ENCODE assay signal across 1 cellular context in the genomic region with DNA sequence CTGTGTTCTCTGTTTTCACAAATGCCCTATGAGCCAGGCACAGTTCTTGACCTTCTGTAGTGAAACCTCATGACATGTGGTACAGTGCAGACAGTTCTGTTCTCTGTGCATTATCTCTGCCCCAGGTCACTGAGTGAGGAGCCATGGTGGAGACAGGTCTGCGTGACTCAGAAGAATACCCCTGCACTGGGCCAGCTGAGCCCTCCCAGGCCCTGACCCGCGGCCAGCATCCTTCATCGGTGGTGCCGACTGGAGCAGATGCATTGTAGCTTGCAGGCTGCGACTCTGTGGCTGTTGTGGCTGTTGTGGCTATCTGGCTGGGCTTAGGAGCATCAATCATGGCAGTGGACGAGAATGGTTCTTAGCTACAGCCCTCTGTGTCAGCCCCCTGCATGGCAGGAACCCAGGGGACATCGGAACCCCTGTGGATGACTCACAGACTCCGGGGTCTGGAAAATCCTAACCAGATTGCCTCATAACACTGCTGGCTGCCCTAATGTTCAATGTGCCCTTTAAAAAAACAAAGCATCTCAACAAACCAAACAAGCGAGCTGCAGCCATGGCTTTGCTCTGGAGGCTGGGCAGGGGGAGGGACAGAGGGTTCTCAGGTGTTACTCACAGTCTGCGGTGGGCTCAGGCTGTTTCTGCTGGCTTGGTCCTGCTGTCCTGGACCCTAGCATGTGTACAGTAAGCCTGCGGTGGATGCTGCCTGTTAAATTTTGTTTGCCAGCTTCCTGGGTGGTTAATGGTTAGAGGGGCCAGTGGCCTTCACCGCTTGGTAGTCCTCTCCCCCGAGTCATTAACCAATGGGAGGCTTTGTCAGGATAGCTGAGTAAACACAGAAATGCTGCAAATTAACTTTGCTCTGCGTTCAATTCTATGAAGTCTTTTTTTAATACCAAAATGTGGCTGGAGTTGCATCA.
TF ChIP-seq lines count a peak whose summit lies in the region.

A gene with protein sequence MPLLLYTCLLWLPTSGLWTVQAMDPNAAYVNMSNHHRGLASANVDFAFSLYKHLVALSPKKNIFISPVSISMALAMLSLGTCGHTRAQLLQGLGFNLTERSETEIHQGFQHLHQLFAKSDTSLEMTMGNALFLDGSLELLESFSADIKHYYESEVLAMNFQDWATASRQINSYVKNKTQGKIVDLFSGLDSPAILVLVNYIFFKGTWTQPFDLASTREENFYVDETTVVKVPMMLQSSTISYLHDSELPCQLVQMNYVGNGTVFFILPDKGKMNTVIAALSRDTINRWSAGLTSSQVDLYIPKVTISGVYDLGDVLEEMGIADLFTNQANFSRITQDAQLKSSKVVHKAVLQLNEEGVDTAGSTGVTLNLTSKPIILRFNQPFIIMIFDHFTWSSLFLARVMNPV (minus strand): TSS at position 689 of the 923 bp plus-strand sequence. CDS start 8,688 bp downstream, outside the sequence.

TF ChIP-seq in GM12878, 131 proteins besides CTCF, POLR2A, EP300 and RAD21:
- TF ChIP-seq, protein P1, sequence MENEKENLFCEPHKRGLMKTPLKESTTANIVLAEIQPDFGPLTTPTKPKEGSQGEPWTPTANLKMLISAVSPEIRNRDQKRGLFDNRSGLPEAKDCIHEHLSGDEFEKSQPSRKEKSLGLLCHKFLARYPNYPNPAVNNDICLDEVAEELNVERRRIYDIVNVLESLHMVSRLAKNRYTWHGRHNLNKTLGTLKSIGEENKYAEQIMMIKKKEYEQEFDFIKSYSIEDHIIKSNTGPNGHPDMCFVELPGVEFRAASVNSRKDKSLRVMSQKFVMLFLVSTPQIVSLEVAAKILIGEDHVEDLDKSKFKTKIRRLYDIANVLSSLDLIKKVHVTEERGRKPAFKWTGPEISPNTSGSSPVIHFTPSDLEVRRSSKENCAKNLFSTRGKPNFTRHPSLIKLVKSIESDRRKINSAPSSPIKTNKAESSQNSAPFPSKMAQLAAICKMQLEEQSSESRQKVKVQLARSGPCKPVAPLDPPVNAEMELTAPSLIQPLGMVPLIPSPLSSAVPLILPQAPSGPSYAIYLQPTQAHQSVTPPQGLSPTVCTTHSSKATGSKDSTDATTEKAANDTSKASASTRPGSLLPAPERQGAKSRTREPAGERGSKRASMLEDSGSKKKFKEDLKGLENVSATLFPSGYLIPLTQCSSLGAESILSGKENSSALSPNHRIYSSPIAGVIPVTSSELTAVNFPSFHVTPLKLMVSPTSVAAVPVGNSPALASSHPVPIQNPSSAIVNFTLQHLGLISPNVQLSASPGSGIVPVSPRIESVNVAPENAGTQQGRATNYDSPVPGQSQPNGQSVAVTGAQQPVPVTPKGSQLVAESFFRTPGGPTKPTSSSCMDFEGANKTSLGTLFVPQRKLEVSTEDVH (IDR thresholded peaks at IDR 0.05; ENCODE audit: low read depth, partially characterized antibody) = no peak
- TF ChIP-seq, protein P2, sequence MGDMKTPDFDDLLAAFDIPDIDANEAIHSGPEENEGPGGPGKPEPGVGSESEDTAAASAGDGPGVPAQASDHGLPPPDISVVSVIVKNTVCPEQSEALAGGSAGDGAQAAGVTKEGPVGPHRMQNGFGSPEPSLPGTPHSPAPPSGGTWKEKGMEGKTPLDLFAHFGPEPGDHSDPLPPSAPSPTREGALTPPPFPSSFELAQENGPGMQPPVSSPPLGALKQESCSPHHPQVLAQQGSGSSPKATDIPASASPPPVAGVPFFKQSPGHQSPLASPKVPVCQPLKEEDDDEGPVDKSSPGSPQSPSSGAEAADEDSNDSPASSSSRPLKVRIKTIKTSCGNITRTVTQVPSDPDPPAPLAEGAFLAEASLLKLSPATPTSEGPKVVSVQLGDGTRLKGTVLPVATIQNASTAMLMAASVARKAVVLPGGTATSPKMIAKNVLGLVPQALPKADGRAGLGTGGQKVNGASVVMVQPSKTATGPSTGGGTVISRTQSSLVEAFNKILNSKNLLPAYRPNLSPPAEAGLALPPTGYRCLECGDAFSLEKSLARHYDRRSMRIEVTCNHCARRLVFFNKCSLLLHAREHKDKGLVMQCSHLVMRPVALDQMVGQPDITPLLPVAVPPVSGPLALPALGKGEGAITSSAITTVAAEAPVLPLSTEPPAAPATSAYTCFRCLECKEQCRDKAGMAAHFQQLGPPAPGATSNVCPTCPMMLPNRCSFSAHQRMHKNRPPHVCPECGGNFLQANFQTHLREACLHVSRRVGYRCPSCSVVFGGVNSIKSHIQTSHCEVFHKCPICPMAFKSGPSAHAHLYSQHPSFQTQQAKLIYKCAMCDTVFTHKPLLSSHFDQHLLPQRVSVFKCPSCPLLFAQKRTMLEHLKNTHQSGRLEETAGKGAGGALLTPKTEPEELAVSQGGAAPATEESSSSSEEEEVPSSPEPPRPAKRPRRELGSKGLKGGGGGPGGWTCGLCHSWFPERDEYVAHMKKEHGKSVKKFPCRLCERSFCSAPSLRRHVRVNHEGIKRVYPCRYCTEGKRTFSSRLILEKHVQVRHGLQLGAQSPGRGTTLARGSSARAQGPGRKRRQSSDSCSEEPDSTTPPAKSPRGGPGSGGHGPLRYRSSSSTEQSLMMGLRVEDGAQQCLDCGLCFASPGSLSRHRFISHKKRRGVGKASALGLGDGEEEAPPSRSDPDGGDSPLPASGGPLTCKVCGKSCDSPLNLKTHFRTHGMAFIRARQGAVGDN (IDR thresholded peaks at IDR 0.05) = no peak
- TF ChIP-seq JUNB (IDR thresholded peaks at IDR 0.05) (no peak), PAX8 (IDR thresholded peaks at IDR 0.05) (no peak), SUPT20H (IDR thresholded peaks at IDR 0.05; ENCODE audit: borderline replicate concordance, control insufficient read depth, low read depth, low read length) (no peak), YBX1 (IDR thresholded peaks at IDR 0.05) (no peak), RBBP5 (conservative IDR thresholded peaks at IDR 0.05) (no peak), ASH2L (IDR thresholded peaks at IDR 0.05; ENCODE audit: borderline replicate concordance, low read depth) (no peak), KLF5 (IDR thresholded peaks at IDR 0.05; ENCODE audit: partially characterized antibody) (no peak), FOXM1 (IDR thresholded peaks at IDR 0.05; ENCODE audit: low read depth, low read length) (no peak), NR2F1 (conservative IDR thresholded peaks at IDR 0.05) (no peak), IRF4 (IDR thresholded peaks at IDR 0.05; ENCODE audit: low read depth, low read length) (no peak), EED (IDR thresholded peaks at IDR 0.05; ENCODE audit: low read depth) (no peak), CHD4 (IDR thresholded peaks at IDR 0.05) (no peak), CBFB (IDR thresholded peaks at IDR 0.05; ENCODE audit: low read depth) (no peak)
- TF ChIP-seq, protein P3, sequence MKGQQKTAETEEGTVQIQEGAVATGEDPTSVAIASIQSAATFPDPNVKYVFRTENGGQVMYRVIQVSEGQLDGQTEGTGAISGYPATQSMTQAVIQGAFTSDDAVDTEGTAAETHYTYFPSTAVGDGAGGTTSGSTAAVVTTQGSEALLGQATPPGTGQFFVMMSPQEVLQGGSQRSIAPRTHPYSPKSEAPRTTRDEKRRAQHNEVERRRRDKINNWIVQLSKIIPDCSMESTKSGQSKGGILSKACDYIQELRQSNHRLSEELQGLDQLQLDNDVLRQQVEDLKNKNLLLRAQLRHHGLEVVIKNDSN (IDR thresholded peaks at IDR 0.05; ENCODE audit: borderline replicate concordance, extremely low read length, insufficient read depth, low read depth, low read length) = no peak
- TF ChIP-seq, protein P4, sequence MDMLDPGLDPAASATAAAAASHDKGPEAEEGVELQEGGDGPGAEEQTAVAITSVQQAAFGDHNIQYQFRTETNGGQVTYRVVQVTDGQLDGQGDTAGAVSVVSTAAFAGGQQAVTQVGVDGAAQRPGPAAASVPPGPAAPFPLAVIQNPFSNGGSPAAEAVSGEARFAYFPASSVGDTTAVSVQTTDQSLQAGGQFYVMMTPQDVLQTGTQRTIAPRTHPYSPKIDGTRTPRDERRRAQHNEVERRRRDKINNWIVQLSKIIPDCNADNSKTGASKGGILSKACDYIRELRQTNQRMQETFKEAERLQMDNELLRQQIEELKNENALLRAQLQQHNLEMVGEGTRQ (IDR thresholded peaks at IDR 0.05; ENCODE audit: borderline replicate concordance, low read depth, low read length) = no peak
- TF ChIP-seq, protein P5, sequence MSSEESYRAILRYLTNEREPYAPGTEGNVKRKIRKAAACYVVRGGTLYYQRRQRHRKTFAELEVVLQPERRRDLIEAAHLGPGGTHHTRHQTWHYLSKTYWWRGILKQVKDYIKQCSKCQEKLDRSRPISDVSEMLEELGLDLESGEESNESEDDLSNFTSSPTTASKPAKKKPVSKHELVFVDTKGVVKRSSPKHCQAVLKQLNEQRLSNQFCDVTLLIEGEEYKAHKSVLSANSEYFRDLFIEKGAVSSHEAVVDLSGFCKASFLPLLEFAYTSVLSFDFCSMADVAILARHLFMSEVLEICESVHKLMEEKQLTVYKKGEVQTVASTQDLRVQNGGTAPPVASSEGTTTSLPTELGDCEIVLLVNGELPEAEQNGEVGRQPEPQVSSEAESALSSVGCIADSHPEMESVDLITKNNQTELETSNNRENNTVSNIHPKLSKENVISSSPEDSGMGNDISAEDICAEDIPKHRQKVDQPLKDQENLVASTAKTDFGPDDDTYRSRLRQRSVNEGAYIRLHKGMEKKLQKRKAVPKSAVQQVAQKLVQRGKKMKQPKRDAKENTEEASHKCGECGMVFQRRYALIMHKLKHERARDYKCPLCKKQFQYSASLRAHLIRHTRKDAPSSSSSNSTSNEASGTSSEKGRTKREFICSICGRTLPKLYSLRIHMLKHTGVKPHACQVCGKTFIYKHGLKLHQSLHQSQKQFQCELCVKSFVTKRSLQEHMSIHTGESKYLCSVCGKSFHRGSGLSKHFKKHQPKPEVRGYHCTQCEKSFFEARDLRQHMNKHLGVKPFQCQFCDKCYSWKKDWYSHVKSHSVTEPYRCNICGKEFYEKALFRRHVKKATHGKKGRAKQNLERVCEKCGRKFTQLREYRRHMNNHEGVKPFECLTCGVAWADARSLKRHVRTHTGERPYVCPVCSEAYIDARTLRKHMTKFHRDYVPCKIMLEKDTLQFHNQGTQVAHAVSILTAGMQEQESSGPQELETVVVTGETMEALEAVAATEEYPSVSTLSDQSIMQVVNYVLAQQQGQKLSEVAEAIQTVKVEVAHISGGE (CRISPR knock-in tag; IDR thresholded peaks at IDR 0.05) = no peak
- TF ChIP-seq, protein P6, sequence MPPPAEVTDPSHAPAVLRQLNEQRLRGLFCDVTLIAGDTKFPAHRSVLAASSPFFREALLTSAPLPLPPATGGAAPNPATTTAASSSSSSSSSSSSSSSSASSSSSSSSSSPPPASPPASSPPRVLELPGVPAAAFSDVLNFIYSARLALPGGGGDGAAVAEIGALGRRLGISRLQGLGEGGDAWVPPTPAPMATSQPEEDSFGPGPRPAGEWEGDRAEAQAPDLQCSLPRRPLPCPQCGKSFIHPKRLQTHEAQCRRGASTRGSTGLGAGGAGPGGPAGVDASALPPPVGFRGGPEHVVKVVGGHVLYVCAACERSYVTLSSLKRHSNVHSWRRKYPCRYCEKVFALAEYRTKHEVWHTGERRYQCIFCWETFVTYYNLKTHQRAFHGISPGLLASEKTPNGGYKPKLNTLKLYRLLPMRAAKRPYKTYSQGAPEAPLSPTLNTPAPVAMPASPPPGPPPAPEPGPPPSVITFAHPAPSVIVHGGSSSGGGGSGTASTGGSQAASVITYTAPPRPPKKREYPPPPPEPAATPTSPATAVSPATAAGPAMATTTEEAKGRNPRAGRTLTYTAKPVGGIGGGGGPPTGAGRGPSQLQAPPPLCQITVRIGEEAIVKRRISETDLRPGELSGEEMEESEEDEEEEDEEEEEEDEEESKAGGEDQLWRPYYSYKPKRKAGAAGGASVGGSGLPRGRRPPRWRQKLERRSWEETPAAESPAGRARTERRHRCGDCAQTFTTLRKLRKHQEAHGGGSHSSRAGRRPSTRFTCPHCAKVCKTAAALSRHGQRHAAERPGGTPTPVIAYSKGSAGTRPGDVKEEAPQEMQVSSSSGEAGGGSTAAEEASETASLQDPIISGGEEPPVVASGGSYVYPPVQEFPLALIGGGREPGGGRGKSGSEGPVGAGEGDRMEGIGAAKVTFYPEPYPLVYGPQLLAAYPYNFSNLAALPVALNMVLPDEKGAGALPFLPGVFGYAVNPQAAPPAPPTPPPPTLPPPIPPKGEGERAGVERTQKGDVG (CRISPR knock-in tag; IDR thresholded peaks at IDR 0.05) = no peak
TF ChIP-seq in GM12878: peak in this region for 0.
